In genomic region chr1:84164567-84165021, GRCh38 we compare ENCODE assay signal across 10 cellular contexts. TPM values are rescaled to one million over a fixed set of nuclear protein-coding genes. Genes with fewer than 3 reads are reported as not detected.
DNase-seq lines count a peak whose midpoint lies in the region; ATAC-seq and TF ChIP-seq lines count a peak whose summit lies in the region.
"Had no signal": no experiment of that assay in that cellular context is flagged by ENCODE, and none has a peak within 500 bp of the region (broad histone marks: within the 10 kb centered on the region; RNA-seq: fewer than 3 reads in every experiment).

No MANE protein-coding gene starts in this region.

- POLR2A ChIA-PET in A673 (lab: Charles Lee; ENCODE audit: low non-redundant PET), result no interaction called here

- intact Hi-C loops in left ventricle myocardium inferior (cut with micrococcal nuclease) (no loop called here), Right ventricle myocardium superior (cut with DNase I) (no loop called here), A673 (cut with micrococcal nuclease; ENCODE audit: unreplicated experiment) (no loop called here)

- TF ChIP-seq CTCF in left ventricle myocardium inferior (IDR thresholded peaks at IDR 0.05; ENCODE audit: borderline replicate concordance) (no peak), A673 (conservative IDR thresholded peaks at IDR 0.05; ENCODE audit: low read depth, low read length) (no peak)

- H3K9me3 ChIP-seq in left ventricle myocardium inferior (replicated peaks) (no peaks in the 10 kb centered on the region), A673 (ENCODE audit: low read depth, low read length, poor library complexity, severe bottlenecking) (no peaks in the 10 kb centered on the region)
- no peaks in the 10 kb centered on the region for H3K9me3 ChIP-seq in effector memory CD4-positive, alpha-beta T cell (ENCODE audit: control insufficient read depth, low read length)
- H3K9me3 ChIP-seq: thyroid gland had no signal

- H3K36me3 ChIP-seq in left ventricle myocardium inferior (no peaks in the 10 kb centered on the region), A673 (ENCODE audit: insufficient read depth, low read length, poor library complexity, severe bottlenecking) (no peaks in the 10 kb centered on the region)
- no peaks in the 10 kb centered on the region for H3K36me3 ChIP-seq in effector memory CD4-positive, alpha-beta T cell (ENCODE audit: control insufficient read depth, insufficient read depth, low read length)
- H3K36me3 ChIP-seq: thyroid gland had no signal

- H3K4me1 ChIP-seq in left ventricle myocardium inferior, result peaks cover 12% of the 10 kb centered on the region
- peaks cover 5% of the 10 kb centered on the region for H3K4me1 ChIP-seq in effector memory CD4-positive, alpha-beta T cell (ENCODE audit: control insufficient read depth, insufficient read depth, low read length, poor library complexity, severe bottlenecking)
- H3K4me1 ChIP-seq in A673 (ENCODE audit: insufficient read depth, low read length, poor library complexity, severe bottlenecking), result no peaks in the 10 kb centered on the region

- DNase-seq in left ventricle myocardium inferior (no peak), Right ventricle myocardium superior (no peak), OCI-M1 (lab: John Stamatoyannopoulos, UW) (peak; percentile 80), DMS53 treated with DMSO at 0.1 percent for 48 hours (lab: John Stamatoyannopoulos, UW; ENCODE audit: unreplicated experiment) (no peak), A673 (ENCODE audit: low spot score) (no peak)
- DNase-seq in effector memory CD8-positive, alpha-beta T cell, result no peak
- no peak for DNase-seq in effector memory CD4-positive, alpha-beta T cell
- DNase-seq: thyroid gland had no signal

- ATAC-seq in Right ventricle myocardium superior (ENCODE audit: poor library complexity), result no peak
- ATAC-seq in effector memory CD8-positive, alpha-beta T cell (replicated peaks), result peak; percentile 65

- CTCF ChIA-PET in A673 (lab: Charles Lee), result no interaction called here

- peak overlapping the region; percentile 24 to 88 for H3K27ac Mint-ChIP-seq in effector memory CD8-positive, alpha-beta T cell

- H3K27me3 ChIP-seq in left ventricle myocardium inferior (ENCODE audit: low read depth) (no peaks in the 10 kb centered on the region), A673 (replicated peaks; ENCODE audit: insufficient read depth, low read depth, low read length, poor library complexity) (no peaks in the 10 kb centered on the region)
- H3K27me3 ChIP-seq in effector memory CD4-positive, alpha-beta T cell (replicated peaks; ENCODE audit: control insufficient read depth, insufficient read depth, low read length, poor library complexity, severe bottlenecking), result no peaks in the 10 kb centered on the region
- H3K27me3 ChIP-seq: thyroid gland had no signal

- H3K4me3 ChIP-seq in left ventricle myocardium inferior (peak overlapping the region; percentile 30), A673 (ENCODE audit: low read depth, low read length, poor library complexity, severe bottlenecking) (no peak overlapping the region)
- H3K4me3 ChIP-seq in effector memory CD4-positive, alpha-beta T cell (ENCODE audit: insufficient read depth, low read depth, low read length, poor library complexity, severe bottlenecking), result no peak overlapping the region
- H3K4me3 ChIP-seq: lung, thyroid gland had no signal

- peak overlapping the region; percentile 65 to 72 for H3K4me3 Mint-ChIP-seq in effector memory CD8-positive, alpha-beta T cell

- BruUV-seq in A673 (replicated peaks; lab: Mats Ljungman, UMichigan), result no TSS peak

- peaks cover 4% of the 10 kb centered on the region for H3K36me3 Mint-ChIP-seq in effector memory CD8-positive, alpha-beta T cell (ENCODE audit: insufficient read depth)

- H3K9me3 Mint-ChIP-seq in effector memory CD8-positive, alpha-beta T cell, result no peaks in the 10 kb centered on the region

- H3K27ac ChIP-seq in left ventricle myocardium inferior (replicated peaks), result no peak overlapping the region
- H3K27ac ChIP-seq in temporal lobe (ENCODE audit: low read depth, low read length), result peak overlapping the region; percentile 75
- H3K27ac ChIP-seq in effector memory CD4-positive, alpha-beta T cell (ENCODE audit: insufficient read depth, low read length, poor library complexity, severe bottlenecking), result no peak overlapping the region
- H3K27ac ChIP-seq in A673 (ENCODE audit: low read depth, low read length, poor library complexity, severe bottlenecking), result no peak overlapping the region
- H3K27ac ChIP-seq: thyroid gland had no signal

- no peaks in the 10 kb centered on the region for H3K27me3 Mint-ChIP-seq in effector memory CD8-positive, alpha-beta T cell

- peaks cover 48 to 76% of the 10 kb centered on the region in 2 donors for H3K4me1 Mint-ChIP-seq in effector memory CD8-positive, alpha-beta T cell (ENCODE audit: low read depth in 2 of 2)

RNA-seq across cellular contexts. Expression of gene PRKACB, which starts 20.5 kb away (rescaled TPM):
- total RNA-seq in left ventricle myocardium inferior, result 34.9 TPM
- 30.8 TPM for total RNA-seq in Right ventricle myocardium superior
- total RNA-seq in temporal lobe, result 643 TPM
- 33.6 and 39.6 TPM in 2 replicates for total RNA-seq in A673 (2021)

Comparison
In these comparisons a context has a peak if more than half of its experiments do, and no peak if none do; other contexts are left out.
1. RNA of gene PRKACB, which starts 20.5 kb away (total RNA-seq): 643 TPM in temporal lobe (single experiment); 33.6 to 39.6 TPM in A673, 34.9 TPM in left ventricle myocardium inferior (single experiment) and 30.8 TPM in Right ventricle myocardium superior (single experiment); every median in the first group is over 10 times any median in the second.